ENCODE assay signal across 8 cellular contexts in the genomic region with DNA sequence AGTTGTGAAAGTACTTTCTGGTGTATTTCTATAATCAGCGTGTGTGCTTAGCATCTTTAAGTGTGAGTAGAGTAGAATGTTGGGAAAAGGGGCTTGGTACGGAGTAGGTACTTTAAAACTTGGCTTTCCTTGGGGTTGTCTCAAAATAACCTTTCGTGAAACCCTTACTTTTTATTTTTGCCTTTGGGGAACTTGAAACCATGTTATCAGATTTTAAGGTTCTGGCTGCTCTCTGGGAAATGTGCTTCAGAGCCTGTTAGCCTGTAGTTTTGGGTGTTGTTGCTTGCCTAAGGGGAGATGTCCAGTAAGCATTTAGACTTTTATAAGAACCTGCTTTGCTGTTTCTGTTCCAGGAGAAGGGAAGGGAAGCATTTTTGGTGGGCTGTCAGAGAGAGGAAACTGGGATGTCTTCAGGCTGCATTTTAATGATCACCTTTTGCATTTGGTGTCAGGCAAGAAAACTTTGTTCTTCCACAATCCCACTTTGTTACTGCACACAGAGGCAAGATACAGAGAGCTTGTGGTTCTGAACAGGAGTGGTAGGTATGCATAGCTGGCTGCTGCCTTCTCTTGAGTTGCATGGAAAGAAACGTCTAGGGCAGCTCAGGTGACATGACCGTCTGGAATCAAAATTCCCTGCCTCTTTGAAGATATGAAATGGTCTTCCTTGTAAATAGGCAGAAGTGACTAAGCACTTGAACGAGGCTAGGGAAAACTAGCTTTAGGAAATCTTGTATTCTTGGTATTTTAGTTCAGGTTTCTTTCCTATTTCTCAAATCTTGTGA. TPM values are rescaled to one million over a fixed set of nuclear protein-coding genes. Genes with fewer than 3 reads are reported as not detected.
DNase-seq lines count a peak whose midpoint lies in the region; ATAC-seq, FAIRE-seq and TF ChIP-seq lines count a peak whose summit lies in the region.

No MANE protein-coding gene starts in this region.

- no peaks in the 10 kb centered on the region for H3K9me3 Mint-ChIP-seq in activated T-helper 1 cell treated with anti-CD3 and anti-CD28 coated beads, Interleukin-12 subunit alpha, Interleukin-12 subunit beta, Interleukin-2, Interleukin-4 antibody, amounts not matched to agents 30 ng/mL and 10 ng/mL and 1 ng/mL, durations not matched to agents 14 hours and 24 hours and 36 hours

- H3K4me3 ChIP-seq in cardiac muscle cell (peak overlapping the region; percentile 95), tibial nerve (peak overlapping the region in 3 of 4 donors; percentile 42 to 99 (median 77))

- no peak for TF ChIP-seq POLR2A in tibial nerve (IDR thresholded peaks at IDR 0.05)

- ATAC-seq in left ventricle myocardium superior (no peak), HG03039 (IDR thresholded peaks at IDR 0.05; ENCODE audit: unreplicated experiment) (no peak)

- peaks cover 20% of the 10 kb centered on the region for H3K4me1 ChIP-seq in cardiac muscle cell (ENCODE audit: low read depth)
- peaks cover 0 to 39% (median 17%) of the 10 kb centered on the region in 4 donors for H3K4me1 ChIP-seq in tibial nerve

- H3K27ac ChIP-seq in cardiac muscle cell (peak overlapping the region; percentile 54), tibial nerve (peak overlapping the region in 2 of 4 donors; percentile 63 to 97)

- peak overlapping the region; percentile 24 for H3K27ac Mint-ChIP-seq in activated T-helper 1 cell treated with anti-CD3 and anti-CD28 coated beads, Interleukin-12 subunit alpha, Interleukin-12 subunit beta, Interleukin-2, Interleukin-4 antibody, amounts not matched to agents 30 ng/mL and 10 ng/mL and 1 ng/mL, durations not matched to agents 14 hours and 24 hours and 36 hours

- H3K27me3 Mint-ChIP-seq in activated T-helper 1 cell treated with anti-CD3 and anti-CD28 coated beads, Interleukin-12 subunit alpha, Interleukin-12 subunit beta, Interleukin-2, Interleukin-4 antibody, amounts not matched to agents 30 ng/mL and 10 ng/mL and 1 ng/mL, durations not matched to agents 14 hours and 24 hours and 36 hours (ENCODE audit: insufficient read depth) = no peaks in the 10 kb centered on the region

- H3K9me3 ChIP-seq in cardiac muscle cell (ENCODE audit: low read depth) (no peaks in the 10 kb centered on the region), tibial nerve (no peaks in the 10 kb centered on the region)

- no peak for FAIRE-seq in RCC 7860 (lab: Jason Lieb, UNC)

- H3K27me3 ChIP-seq in cardiac muscle cell (no peaks in the 10 kb centered on the region), tibial nerve (no peaks in the 10 kb centered on the region)

- peak; percentile 9 to 14 for DNase-seq in cardiac muscle cell (ENCODE audit: low read depth in 1 of 2, low spot score in 1 of 2)
- DNase-seq in left ventricle myocardium superior = no peak
- DNase-seq in activated T-helper 1 cell treated with anti-CD3 and anti-CD28 coated beads, Interleukin-12 subunit alpha, Interleukin-12 subunit beta, Interleukin-2, Interleukin-4 antibody, amounts not matched to agents 30 ng/mL and 10 ng/mL and 1 ng/mL, durations not matched to agents 14 hours and 24 hours and 36 hours (ENCODE audit: low spot score) = no peak
- DNase-seq in islet precursor cell = peak; percentile 90
- no peak for DNase-seq in tibial nerve (ENCODE audit: low spot score in 2 of 2)
- no peak for DNase-seq in RCC 7860 (ENCODE audit: low spot score)
- DNase-seq in A172 (ENCODE audit: low spot score) = no peak

- intact Hi-C loops in left ventricle myocardium superior (cut with micrococcal nuclease) = no loop called here
- intact Hi-C loops in activated T-helper 1 cell treated with anti-CD3 and anti-CD28 coated beads, Interleukin-12 subunit alpha, Interleukin-12 subunit beta, Interleukin-2, Interleukin-4 antibody, amounts not matched to agents 30 ng/mL and 10 ng/mL and 1 ng/mL, durations not matched to agents 14 hours and 24 hours and 36 hours (cut with micrococcal nuclease) = loop anchor here (2.0 to 5.0 kb wide), 4 partner anchors 204 to 1141 kb away; partner anchors contain the start of genes CYB5D2, DERL2, INCA1 and KIF1C

- H3K36me3 ChIP-seq in cardiac muscle cell (no peaks in the 10 kb centered on the region), tibial nerve (peaks cover 0 to 4% (median 0%) of the 10 kb centered on the region in 3 donors)

- TF ChIP-seq CTCF in cardiac muscle cell (IDR thresholded peaks at IDR 0.05; ENCODE audit: low read depth, low read length) (no peak), tibial nerve (IDR thresholded peaks at IDR 0.05) (no peak)

- no peak for TF ChIP-seq EP300 in tibial nerve (IDR thresholded peaks at IDR 0.05)

- peaks cover 15% of the 10 kb centered on the region for H3K36me3 Mint-ChIP-seq in activated T-helper 1 cell treated with anti-CD3 and anti-CD28 coated beads, Interleukin-12 subunit alpha, Interleukin-12 subunit beta, Interleukin-2, Interleukin-4 antibody, amounts not matched to agents 30 ng/mL and 10 ng/mL and 1 ng/mL, durations not matched to agents 14 hours and 24 hours and 36 hours (ENCODE audit: low read depth)

- H3K4me1 Mint-ChIP-seq in activated T-helper 1 cell treated with anti-CD3 and anti-CD28 coated beads, Interleukin-12 subunit alpha, Interleukin-12 subunit beta, Interleukin-2, Interleukin-4 antibody, amounts not matched to agents 30 ng/mL and 10 ng/mL and 1 ng/mL, durations not matched to agents 14 hours and 24 hours and 36 hours (ENCODE audit: low read depth) = peaks cover 28% of the 10 kb centered on the region

- WGBS in tibial nerve, 2 donors = 47 to 49% methylated on average over 6 of the region's 6 CpGs

- peak overlapping the region; percentile 90 for H3K4me3 Mint-ChIP-seq in activated T-helper 1 cell treated with anti-CD3 and anti-CD28 coated beads, Interleukin-12 subunit alpha, Interleukin-12 subunit beta, Interleukin-2, Interleukin-4 antibody, amounts not matched to agents 30 ng/mL and 10 ng/mL and 1 ng/mL, durations not matched to agents 14 hours and 24 hours and 36 hours

RNA-seq across cellular contexts. Expression of gene RABEP1, which starts 1.6 kb away (rescaled TPM):
- total RNA-seq in cardiac muscle cell = 37.5 and 38.5 TPM in 2 replicates
- 36.0 and 43.5 TPM in 2 replicates for polyA plus RNA-seq in cardiac muscle cell
- total RNA-seq in left ventricle myocardium superior = 56.0 TPM
- 50.2 and 51.4 TPM in 2 replicates for total RNA-seq in activated T-helper 1 cell treated with anti-CD3 and anti-CD28 coated beads, Interleukin-12 subunit alpha, Interleukin-12 subunit beta, Interleukin-2, Interleukin-4 antibody, amounts not matched to agents 30 ng/mL and 10 ng/mL and 1 ng/mL, durations not matched to agents 14 hours and 24 hours and 36 hours
- 10 to 100 TPM; 45.7 to 61.8 (median 47.7) TPM for total RNA-seq in tibial nerve
- 54.0 and 60.9 TPM in 2 replicates for total RNA-seq in A172 (2014; rRNA removed; shearing (Covaris generic))

RNA-seq across cellular contexts. Expression of gene SCIMP, which starts 49.1 kb away (rescaled TPM):
- total RNA-seq in cardiac muscle cell (not detected in 2 replicates), left ventricle myocardium superior (1.2 TPM), tibial nerve (1 to 10 TPM in 3 of 4 donors, under 1 TPM in 1; 0.84 to 3.0 (median 1.5) TPM)
- polyA plus RNA-seq in cardiac muscle cell = 0.72 and 0.91 TPM in 2 replicates
- not detected in 2 replicates for total RNA-seq in activated T-helper 1 cell treated with anti-CD3 and anti-CD28 coated beads, Interleukin-12 subunit alpha, Interleukin-12 subunit beta, Interleukin-2, Interleukin-4 antibody, amounts not matched to agents 30 ng/mL and 10 ng/mL and 1 ng/mL, durations not matched to agents 14 hours and 24 hours and 36 hours
- total RNA-seq in A172 (2014; rRNA removed; shearing (Covaris generic)) = not detected in 2 replicates

Comparison
In these comparisons a context has a peak if more than half of its experiments do, and no peak if none do; other contexts are left out.
1. DNase-seq: peak in cardiac muscle cell (2 of 2) and islet precursor cell (single experiment); none in left ventricle myocardium superior (single experiment), activated T-helper 1 cell treated with anti-CD3 and anti-CD28 coated beads, Interleukin-12 subunit alpha, Interleukin-12 subunit beta, Interleukin-2, Interleukin-4 antibody, amounts not matched to agents 30 ng/mL and 10 ng/mL and 1 ng/mL, durations not matched to agents 14 hours and 24 hours and 36 hours (single experiment), tibial nerve (0 of 2), RCC 7860 (single experiment) and A172 (single experiment).